20 cellular contexts compared by ENCODE assay signal in genomic region chr1:112255080-112255479, GRCh38.
"Had no signal": no experiment of that assay in that cellular context is flagged by ENCODE, and none has a peak within 500 bp of the region (broad histone marks: within the 10 kb centered on the region; RNA-seq: fewer than 3 reads in every experiment).

No MANE protein-coding gene starts in this region.

- H3K27me3 ChIP-seq: testis had no signal

- H3K36me3 ChIP-seq: stomach had no signal

- H3K4me2 ChIP-seq: smooth muscle cell had no signal

- ATAC-seq: activated CD8-positive, alpha-beta T cell treated with anti-CD3 and anti-CD28 coated beads for 36 hours; foreskin keratinocyte; left lobe of liver had no signal

- H3K4me3 ChIP-seq: smooth muscle cell, stomach, testis had no signal

- H3K27ac ChIP-seq: foreskin keratinocyte, testis had no signal

- H3K9me3 ChIP-seq: stomach, testis had no signal

- H3K4me1 ChIP-seq: stomach, testis had no signal

- DNase-seq: activated CD4-positive, alpha-beta T cell treated with anti-CD3 and anti-CD28 coated beads, Interleukin-2, amount 10 ng/mL, durations not matched to agents 24 days and 14 days; activated CD4-positive, CD25-positive, alpha-beta regulatory T cell; activated CD8-positive, alpha-beta T cell treated with anti-CD3 and anti-CD28 coated beads for 36 hours; activated naive CD4-positive, alpha-beta T cell treated with anti-CD3 and anti-CD28 coated beads for 36 hours; activated T-cell treated with anti-CD3 and anti-CD28 coated beads, Interleukin-2, amount 50 U/mL, for 24 hours; aorta; cortex of kidney; erythroblast; glutamatergic neuron; hypothalamus; kidney; mammary epithelial cell; naive B cell; stimulated activated CD4-positive, alpha-beta T cell treated with anti-CD3 and anti-CD28 coated beads, Interleukin-4, amount 100 ng/mL, for 1 hour; stomach; T1000; testis had no signal
